Comparison of ENCODE assay signal across 19 cellular contexts in the genomic region with DNA sequence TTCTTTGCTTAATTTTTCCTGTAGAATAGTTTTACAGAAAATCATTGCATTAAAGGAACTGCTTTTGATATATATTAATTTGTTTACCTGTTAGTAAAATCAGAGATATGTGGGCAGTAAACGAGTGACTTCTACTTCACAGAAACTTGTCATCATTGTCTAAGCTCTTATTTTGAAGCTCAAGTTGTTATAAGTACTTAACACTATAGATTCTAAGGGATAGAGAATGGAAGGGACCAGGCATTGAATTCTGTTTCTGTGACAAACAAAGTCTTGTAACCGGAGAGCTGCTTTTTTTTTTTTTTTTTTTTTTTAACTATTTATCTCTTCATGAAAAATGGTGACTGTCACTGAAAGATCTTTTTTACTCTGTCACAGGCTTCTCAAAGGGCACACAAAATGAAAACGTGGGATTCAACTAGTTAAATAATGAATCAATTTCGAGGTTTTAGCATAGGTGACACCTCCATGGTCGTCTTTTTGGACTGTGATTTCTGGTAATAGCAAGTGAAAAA.
"Had no signal": no experiment of that assay in that cellular context is flagged by ENCODE, and none has a peak within 500 bp of the region (broad histone marks: within the 10 kb centered on the region; RNA-seq: fewer than 3 reads in every experiment).

No MANE protein-coding gene starts in this region.

- H3K36me3 Mint-ChIP-seq: stimulated activated naive B cell treated with anti-CD40 and anti-IgM and Interleukin-4, amounts not matched to agents 10 μg/mL and 1 μg/mL and 100 μg/mL, for 72 hours had no signal

- H3K9me3 Mint-ChIP-seq: activated CD4-positive, alpha-beta T cell treated with anti-CD3 and anti-CD28 coated beads, Interleukin-2, amount 10 ng/mL, durations not matched to agents 7 days and 5 days; activated T-helper 1 cell treated with anti-CD3 and anti-CD28 coated beads, Interleukin-12 subunit alpha, Interleukin-12 subunit beta, Interleukin-2, Interleukin-4 antibody, amounts not matched to agents 30 ng/mL and 10 ng/mL and 1 ng/mL, durations not matched to agents 14 hours and 24 hours and 36 hours; stimulated activated naive B cell treated with anti-CD40 and anti-IgM and Interleukin-4, amounts not matched to agents 10 μg/mL and 1 μg/mL and 100 μg/mL, for 72 hours; T-helper 2 cell treated with Interferon-gamma antibody and Interleukin-4, amounts not matched to agents 5 μg/mL and 100 μg/mL, for 36 hours had no signal

- H3K27ac Mint-ChIP-seq: activated CD4-positive, alpha-beta T cell treated with anti-CD3 and anti-CD28 coated beads, Interleukin-2, amount 10 ng/mL, durations not matched to agents 7 days and 5 days; activated T-helper 1 cell treated with anti-CD3 and anti-CD28 coated beads, Interleukin-12 subunit alpha, Interleukin-12 subunit beta, Interleukin-2, Interleukin-4 antibody, amounts not matched to agents 30 ng/mL and 10 ng/mL and 1 ng/mL, durations not matched to agents 14 hours and 24 hours and 36 hours; stimulated activated naive B cell treated with anti-CD40 and anti-IgM and Interleukin-4, amounts not matched to agents 10 μg/mL and 1 μg/mL and 100 μg/mL, for 72 hours; T-helper 2 cell treated with Interferon-gamma antibody and Interleukin-4, amounts not matched to agents 5 μg/mL and 100 μg/mL, for 36 hours had no signal

- H3K27ac ChIP-seq: body of pancreas, foreskin keratinocyte, ovary, tibial nerve, vagina had no signal

- H3K4me1 ChIP-seq: body of pancreas, tibial nerve, vagina had no signal

- H3K36me3 ChIP-seq: ovary, tibial nerve, vagina had no signal

- H3K4me3 Mint-ChIP-seq: activated CD4-positive, alpha-beta T cell treated with anti-CD3 and anti-CD28 coated beads, Interleukin-2, amount 10 ng/mL, durations not matched to agents 7 days and 5 days; activated T-helper 1 cell treated with anti-CD3 and anti-CD28 coated beads, Interleukin-12 subunit alpha, Interleukin-12 subunit beta, Interleukin-2, Interleukin-4 antibody, amounts not matched to agents 30 ng/mL and 10 ng/mL and 1 ng/mL, durations not matched to agents 14 hours and 24 hours and 36 hours; stimulated activated naive B cell treated with anti-CD40 and anti-IgM and Interleukin-4, amounts not matched to agents 10 μg/mL and 1 μg/mL and 100 μg/mL, for 72 hours; T-helper 2 cell treated with Interferon-gamma antibody and Interleukin-4, amounts not matched to agents 5 μg/mL and 100 μg/mL, for 36 hours had no signal

- H3K27me3 Mint-ChIP-seq: activated CD4-positive, alpha-beta T cell treated with anti-CD3 and anti-CD28 coated beads, Interleukin-2, amount 10 ng/mL, durations not matched to agents 7 days and 5 days had no signal

- DNase-seq: activated CD4-positive, alpha-beta T cell treated with anti-CD3 and anti-CD28 coated beads, Interleukin-2, amount 10 ng/mL, durations not matched to agents 7 days and 5 days; activated CD8-positive, alpha-beta memory T cell treated with anti-CD3 and anti-CD28 coated beads, Interleukin-2, amount 50 U/mL, for 48 hours; activated naive CD4-positive, alpha-beta T cell; amniotic stem cell; body of pancreas; central memory CD4-positive, alpha-beta T cell; cortex of kidney; effector CD4-positive, alpha-beta T cell; foreskin keratinocyte; kidney glomerular epithelial cell; mesenchymal stem cell; ovary; stimulated activated naive B cell treated with anti-CD40 and anti-IgM and Interleukin-4, amounts not matched to agents 10 μg/mL and 1 μg/mL and 100 μg/mL, for 72 hours; substantia nigra; SW 1271 had no signal

- ATAC-seq: body of pancreas; foreskin keratinocyte; stimulated activated naive B cell treated with anti-CD40 and anti-IgM and Interleukin-4, amounts not matched to agents 10 μg/mL and 1 μg/mL and 100 μg/mL, for 72 hours had no signal

- H3K27me3 ChIP-seq: body of pancreas, foreskin keratinocyte, ovary, vagina had no signal

- H3K9me3 ChIP-seq: body of pancreas, ovary, tibial nerve, vagina had no signal

- H3K4me3 ChIP-seq: body of pancreas, ovary, tibial nerve, vagina had no signal
